Comparison of ENCODE assay signal across 25 cellular contexts in genomic region chr17:74387365-74388218, GRCh38. TPM values are rescaled to one million over a fixed set of nuclear protein-coding genes. Genes with fewer than 3 reads are reported as not detected.
"Had no signal": no experiment of that assay in that cellular context is flagged by ENCODE, and none has a peak within 500 bp of the region (broad histone marks: within the 10 kb centered on the region; RNA-seq: fewer than 3 reads in every experiment).

No MANE protein-coding gene starts in this region.

- H3K9me3 ChIP-seq: suprapubic skin, upper lobe of left lung had no signal

- H3K4me1 ChIP-seq: upper lobe of left lung had no signal

- H3K4me1 Mint-ChIP-seq: activated T-helper 17 cell treated with anti-CD3 and anti-CD28 coated beads, Interleukin-2, amount 50 U/mL, for 72 hours; naive thymus-derived CD4-positive, alpha-beta T cell had no signal

- H3K9me3 Mint-ChIP-seq: activated naive CD4-positive, alpha-beta T cell treated with anti-CD3 and anti-CD28 coated beads for 36 hours; activated T-helper 17 cell treated with anti-CD3 and anti-CD28 coated beads, Interleukin-2, amount 50 U/mL, for 72 hours; effector memory CD8-positive, alpha-beta T cell; naive thymus-derived CD4-positive, alpha-beta T cell had no signal

- H3K27me3 ChIP-seq: heart right ventricle, suprapubic skin, upper lobe of left lung had no signal

- H3K36me3 Mint-ChIP-seq: naive thymus-derived CD4-positive, alpha-beta T cell had no signal

- H3K4me3 ChIP-seq: heart right ventricle, smooth muscle cell, suprapubic skin, upper lobe of left lung had no signal

- H3K27ac ChIP-seq: epithelial cell of prostate, suprapubic skin, upper lobe of left lung had no signal

- H3K27ac Mint-ChIP-seq: activated naive CD4-positive, alpha-beta T cell treated with anti-CD3 and anti-CD28 coated beads for 36 hours; activated T-helper 17 cell treated with anti-CD3 and anti-CD28 coated beads, Interleukin-2, amount 50 U/mL, for 72 hours; naive thymus-derived CD4-positive, alpha-beta T cell had no signal

- ATAC-seq: activated T-helper 17 cell treated with anti-CD3 and anti-CD28 coated beads, Interleukin-2, amount 50 U/mL, for 72 hours; effector memory CD8-positive, alpha-beta T cell; naive thymus-derived CD4-positive, alpha-beta T cell; stimulated activated naive CD8-positive, alpha-beta T cell treated with anti-CD3 and anti-CD28 coated beads, Interleukin-15, Interleukin-2, amounts not matched to agents 100 U/mL and 50 U/mL, for 24 hours had no signal

- H3K4me2 ChIP-seq: smooth muscle cell had no signal

- H3K4me3 Mint-ChIP-seq: activated naive CD4-positive, alpha-beta T cell treated with anti-CD3 and anti-CD28 coated beads for 36 hours; activated T-helper 17 cell treated with anti-CD3 and anti-CD28 coated beads, Interleukin-2, amount 50 U/mL, for 72 hours; effector memory CD8-positive, alpha-beta T cell; naive thymus-derived CD4-positive, alpha-beta T cell had no signal

- DNase-seq: activated CD4-positive, alpha-beta T cell treated with anti-CD3 and anti-CD28 coated beads for 1 hour; activated CD4-positive, alpha-beta T cell treated with anti-CD3 and anti-CD28 coated beads, Interleukin-2, amount 50 U/mL, for 4 hours; activated naive CD4-positive, alpha-beta T cell treated with anti-CD3 and anti-CD28 coated beads for 36 hours; activated T-cell treated with anti-CD3 and anti-CD28 coated beads for 4 hours; dermis blood vessel endothelial cell; effector memory CD8-positive, alpha-beta T cell; foreskin melanocyte; heart right ventricle; naive thymus-derived CD4-positive, alpha-beta T cell; nucleus accumbens; right cardiac atrium; stimulated activated CD4-positive, alpha-beta T cell treated with anti-CD3 and anti-CD28 coated beads, Interleukin-4, amount 100 ng/mL, for 4 hours; stimulated activated CD8-positive, alpha-beta memory T cell treated with anti-CD3 and anti-CD28 coated beads, Interleukin-4, amount 100 ng/mL, for 48 hours; stimulated activated naive CD8-positive, alpha-beta T cell treated with anti-CD3 and anti-CD28 coated beads, Interleukin-15, Interleukin-2, amounts not matched to agents 100 U/mL and 50 U/mL, for 24 hours; upper lobe of left lung had no signal

- H3K36me3 ChIP-seq: heart right ventricle, suprapubic skin, upper lobe of left lung had no signal

RNA-seq across cellular contexts. Expression of gene GPR142, which starts 20.3 kb away (rescaled TPM):
- total RNA-seq: activated naive CD4-positive, alpha-beta T cell treated with anti-CD3 and anti-CD28 coated beads for 36 hours; activated T-helper 17 cell treated with anti-CD3 and anti-CD28 coated beads, Interleukin-2, amount 50 U/mL, for 72 hours; astrocyte; bronchial epithelial cell; cerebellum; fibroblast of lung; lung microvascular endothelial cell; naive thymus-derived CD4-positive, alpha-beta T cell; right cardiac atrium; smooth muscle cell; suprapubic skin had no signal

RNA-seq across cellular contexts. Expression of gene BTBD17, which starts 25.9 kb away (rescaled TPM):
- total RNA-seq: activated naive CD4-positive, alpha-beta T cell treated with anti-CD3 and anti-CD28 coated beads for 36 hours; activated T-helper 17 cell treated with anti-CD3 and anti-CD28 coated beads, Interleukin-2, amount 50 U/mL, for 72 hours; astrocyte; bronchial epithelial cell; heart right ventricle; lung microvascular endothelial cell; naive thymus-derived CD4-positive, alpha-beta T cell; posterior vena cava; right cardiac atrium; smooth muscle cell; suprapubic skin had no signal

RNA-seq across cellular contexts. Expression of gene GPRC5C, which starts 44.3 kb away (rescaled TPM):
- total RNA-seq: activated naive CD4-positive, alpha-beta T cell treated with anti-CD3 and anti-CD28 coated beads for 36 hours had no signal
